In the genomic region with DNA sequence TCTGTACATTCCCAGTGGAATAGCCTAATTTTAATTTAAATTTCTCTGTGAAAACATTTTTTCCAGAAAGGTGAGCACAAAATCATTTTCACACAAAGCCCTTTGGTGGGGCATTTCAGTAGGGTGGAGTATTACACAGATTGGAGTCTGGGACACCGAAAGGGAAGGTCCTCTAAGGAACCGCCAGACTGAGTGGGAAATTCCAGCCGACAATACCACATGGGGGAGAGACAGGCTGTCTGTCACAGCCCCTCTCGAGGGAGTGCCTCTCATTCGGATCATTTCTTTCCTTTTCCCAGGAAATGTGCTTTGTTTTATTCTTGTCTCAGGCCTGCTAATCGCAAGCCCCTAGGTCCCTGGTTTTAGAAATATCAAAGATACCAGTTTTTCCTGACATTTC, we compare ENCODE assay signal across 1 cellular context.
TF ChIP-seq lines count a peak whose summit lies in the region.

No MANE protein-coding gene starts in this region.

TF ChIP-seq in H1, 55 proteins besides CTCF, POLR2A, EP300 and RAD21 (continued from another document):
- TF ChIP-seq TAF7 (optimal IDR thresholded peaks at IDR 0.05; ENCODE audit: borderline replicate concordance, low read depth, low read length) (no peak), RFX5 (IDR thresholded peaks at IDR 0.05; ENCODE audit: borderline replicate concordance, low read depth, low read length) (no peak), BCL11A (IDR thresholded peaks at IDR 0.05; ENCODE audit: low read depth in 2 of 2, low read length in 2 of 2) (no peak)
TF ChIP-seq in H1: peak in this region for 2.
